27 cellular contexts compared by ENCODE assay signal in the genomic region with DNA sequence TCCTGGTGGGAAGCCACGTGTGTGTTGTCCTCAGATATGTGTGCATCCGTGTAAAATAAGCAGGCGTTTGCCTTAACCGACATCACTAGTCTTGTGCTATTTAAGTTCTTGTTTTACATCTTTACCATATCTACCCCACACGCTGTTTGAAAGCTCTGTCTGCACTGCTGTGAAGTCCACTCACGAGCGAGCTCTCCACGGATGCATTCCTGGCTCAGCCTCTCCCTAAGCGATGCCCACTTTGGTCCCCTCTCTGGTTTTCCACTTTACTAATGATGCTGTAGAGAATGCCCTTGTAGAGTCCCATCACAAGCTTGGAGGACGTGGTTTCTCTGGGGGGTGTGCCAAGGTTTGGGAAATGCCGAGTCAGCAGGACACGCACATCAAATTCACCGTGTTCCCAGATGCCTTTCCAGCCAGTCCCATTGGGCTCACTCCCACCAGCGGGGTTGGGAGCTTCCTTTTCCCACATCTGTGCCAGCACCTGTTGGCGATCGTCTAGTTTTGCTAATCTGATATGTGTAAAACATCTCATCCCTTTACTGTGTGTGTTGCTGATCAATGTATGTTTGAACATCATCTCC. TPM values are rescaled to one million over a fixed set of nuclear protein-coding genes. Genes with fewer than 3 reads are reported as not detected.
"Had no signal": no experiment of that assay in that cellular context is flagged by ENCODE, and none has a peak within 500 bp of the region (broad histone marks: within the 10 kb centered on the region; RNA-seq: fewer than 3 reads in every experiment).

No MANE protein-coding gene starts in this region.

- H3K27me3 ChIP-seq: ascending aorta had no signal

- H3K9me3 ChIP-seq: ascending aorta, body of pancreas, SJCRH30, SK-N-SH had no signal

- H3K4me3 ChIP-seq: ascending aorta, body of pancreas, SJCRH30 had no signal

- ATAC-seq: activated naive CD4-positive, alpha-beta T cell treated with anti-CD3 and anti-CD28 coated beads, Interleukin-2, amount 50 U/mL, for 72 hours; activated naive CD8-positive, alpha-beta T cell treated with anti-CD3 and anti-CD28 coated beads, Interleukin-2, amount 50 U/mL, for 24 hours; body of pancreas; Panc1 had no signal

- H3K36me3 ChIP-seq: ascending aorta, SJCRH30 had no signal

- H3K4me1 ChIP-seq: ascending aorta, body of pancreas, SJCRH30 had no signal

- H3K9ac ChIP-seq: SK-N-SH had no signal

- DNase-seq: activated CD4-positive, alpha-beta memory T cell treated with anti-CD3 and anti-CD28 coated beads for 36 hours; activated CD4-positive, alpha-beta T cell treated with anti-CD3 and anti-CD28 coated beads, Interleukin-2, amount 10 ng/mL, durations not matched to agents 7 days and 5 days; activated CD4-positive, CD25-positive, alpha-beta regulatory T cell; activated naive CD4-positive, alpha-beta T cell treated with Interleukin-2 at 50 U/mL for 16 hours; activated naive CD8-positive, alpha-beta T cell treated with anti-CD3 and anti-CD28 coated beads, Interleukin-2, amount 50 U/mL, for 24 hours; amniotic stem cell; body of pancreas; Kasumi-1; NCI-H1105 treated with DMSO at 0.1 percent for 48 hours; NCI-H1436 treated with DMSO at 0.1 percent for 48 hours; NCI-H187; NCI-H2081; NCI-H69; NK-92 treated with Interleukin-12 subunit alpha and Interleukin-12 subunit beta, amount 100 ng/mL, for 24 hours; OCI-M1; Right ventricle myocardium superior; SK-N-SH; T-helper 1 cell had no signal

- H3K27ac ChIP-seq: ascending aorta, body of pancreas, RWPE1, SJCRH30, VCaP had no signal

- H3K9me2 ChIP-seq: SK-N-SH had no signal

- H3K4me2 ChIP-seq: SK-N-SH had no signal

RNA-seq across cellular contexts. Expression of gene ACTL8, which starts 43.8 kb away (rescaled TPM):
- total RNA-seq: activated CD4-positive, alpha-beta memory T cell treated with anti-CD3 and anti-CD28 coated beads for 36 hours; activated CD4-positive, alpha-beta T cell treated with anti-CD3 and anti-CD28 coated beads, Interleukin-2, amount 10 ng/mL, durations not matched to agents 7 days and 5 days; activated CD8-positive, alpha-beta memory T cell treated with anti-CD3 and anti-CD28 coated beads for 36 hours; ascending aorta; body of pancreas; NCI-H460; Right ventricle myocardium superior; T-helper 2 cell treated with Interferon-gamma antibody and Interleukin-4, amounts not matched to agents 100 ng/mL and 5 ng/mL, for 36 hours had no signal
